Comparison of ENCODE assay signal across 21 cellular contexts in genomic region chr5:59279979-59280378, GRCh38.
DNase-seq lines count a peak whose midpoint lies in the region; ATAC-seq, FAIRE-seq and TF ChIP-seq lines count a peak whose summit lies in the region.
"Had no signal": no experiment of that assay in that cellular context is flagged by ENCODE, and none has a peak within 500 bp of the region (broad histone marks: within the 10 kb centered on the region; RNA-seq: fewer than 3 reads in every experiment).

No MANE protein-coding gene starts in this region.

- no peaks in the 10 kb centered on the region for H3K9me3 ChIP-seq in HEK293 (ENCODE audit: control insufficient read depth, insufficient read depth, low read depth, low read length)
- no peaks in the 10 kb centered on the region for H3K9me3 ChIP-seq in pancreas
- H3K9me3 ChIP-seq in small intestine (ENCODE audit: control insufficient read depth, low read depth): no peaks in the 10 kb centered on the region
- H3K9me3 ChIP-seq in right lobe of liver: no peaks in the 10 kb centered on the region
- H3K9me3 ChIP-seq: BLaER1, Caco-2 had no signal

- H3K4me3 ChIP-seq in HEK293 (ENCODE audit: low read depth, low read length): no peak overlapping the region
- no peak overlapping the region for H3K4me3 ChIP-seq in bronchial epithelial cell (ENCODE audit: low read depth, low read length)
- H3K4me3 ChIP-seq in pancreas: no peak overlapping the region
- no peak overlapping the region for H3K4me3 ChIP-seq in small intestine (ENCODE audit: low read depth in 1 of 2, low read length in 2 of 2)
- no peak overlapping the region for H3K4me3 ChIP-seq in right lobe of liver
- H3K4me3 ChIP-seq: BLaER1, GM12878, GM23248 had no signal

- no peak for TF ChIP-seq POLR2A in right lobe of liver (IDR thresholded peaks at IDR 0.05)

- H3K27ac ChIP-seq in HEK293 (ENCODE audit: extremely low read depth, low read depth, low read length) (no peak overlapping the region), pancreas (no peak overlapping the region), small intestine (ENCODE audit: low read depth in 1 of 2, low read length in 1 of 2) (no peak overlapping the region), right lobe of liver (no peak overlapping the region)
- H3K27ac ChIP-seq: BLaER1, C4-2B, GM23248 had no signal

- WGBS in pancreas, 2 donors: 63 to 73% methylated on average over 2 of the region's 2 CpGs
- 38 to 69% (median 53%) methylated on average over 2 of the region's 2 CpGs for WGBS in small intestine, 3 donors
- 92% methylated on average over 2 of the region's 2 CpGs for WGBS in right lobe of liver (ENCODE audit: insufficient coverage, low coverage, low lambda C conversion rate, missing lambda C conversion rate)

- DNase-seq in bronchial epithelial cell (ENCODE audit: low read depth) (peak; percentile 44), pancreas (no peak), small intestine (peak; percentile 27), DMS79 treated with DMSO at 0.1 percent for 48 hours (lab: John Stamatoyannopoulos, UW) (no peak), right lobe of liver (no peak), G401 (ENCODE audit: low spot score) (no peak)
- DNase-seq: Caco-2; CD4-positive, CD25-positive, alpha-beta regulatory T cell; CD8-positive, alpha-beta T cell; DMS153; DMS79; GM23248; H7; HCEC 1CT had no signal

- TF ChIP-seq CTCF in HEK293 (tag by site-specific recombination; IDR thresholded peaks at IDR 0.05): no peak
- no peak for TF ChIP-seq CTCF in bronchial epithelial cell (IDR thresholded peaks at IDR 0.05; ENCODE audit: insufficient read depth, low read length, severe bottlenecking)
- no peak for TF ChIP-seq CTCF in pancreas (IDR thresholded peaks at IDR 0.05)
- TF ChIP-seq CTCF in right lobe of liver (IDR thresholded peaks at IDR 0.05): no peak

- ATAC-seq in pancreas: no peak
- no peak for ATAC-seq in right lobe of liver
- ATAC-seq: CD8-positive, alpha-beta T cell; GM12878 had no signal

- intact Hi-C loops in pancreas (cut with DNase I): no loop called here
- intact Hi-C loops in right lobe of liver (cut with DNase I): no loop called here

- H3K36me3 ChIP-seq in HEK293 (ENCODE audit: control insufficient read depth in 2 of 2, insufficient read depth in 1 of 2, low read length in 2 of 2): no peaks in the 10 kb centered on the region
- no peaks in the 10 kb centered on the region for H3K36me3 ChIP-seq in bronchial epithelial cell (ENCODE audit: control insufficient read depth, insufficient read depth, low read length)
- H3K36me3 ChIP-seq in pancreas: no peaks in the 10 kb centered on the region
- H3K36me3 ChIP-seq in small intestine (ENCODE audit: control insufficient read depth in 2 of 2, insufficient read depth in 2 of 2, low read length in 2 of 2): no peaks in the 10 kb centered on the region
- H3K36me3 ChIP-seq in right lobe of liver: no peaks in the 10 kb centered on the region
- H3K36me3 ChIP-seq: BLaER1 had no signal

- H3K27me3 ChIP-seq in bronchial epithelial cell (ENCODE audit: control insufficient read depth, insufficient read depth, low read length): no peaks in the 10 kb centered on the region
- H3K27me3 ChIP-seq in pancreas: no peaks in the 10 kb centered on the region
- H3K27me3 ChIP-seq in small intestine (ENCODE audit: control insufficient read depth in 2 of 2, insufficient read depth in 2 of 2, low read length in 2 of 2): no peaks in the 10 kb centered on the region
- H3K27me3 ChIP-seq in right lobe of liver: no peaks in the 10 kb centered on the region

- FAIRE-seq in bronchial epithelial cell (lab: Jason Lieb, UNC): no peak
- peak; percentile 39 for FAIRE-seq in pancreas (lab: Jason Lieb, UNC)
- FAIRE-seq in small intestine (lab: Jason Lieb, UNC): no peak
- FAIRE-seq: G401.6, GM12878, GM19239, H1 had no signal

- CTCF ChIA-PET in HEK293 (lab: Yijun Ruan, JAX): interaction anchor here (0.5 to 1.2 kb wide), 2 partner anchors 54 to 92 kb away, joined by 3 read pairs; no protein-coding TSS in a partner anchor

- POLR2A ChIA-PET in HEK293 (lab: Yijun Ruan, JAX): no interaction called here

- in situ Hi-C loops in G401 (cut with HindIII; ENCODE audit: low sequenced_read_pairs): no loop called here

- H3K4me1 ChIP-seq in HEK293 (ENCODE audit: control insufficient read depth, insufficient read depth, low read length) (peaks cover 11% of the 10 kb centered on the region), pancreas (peaks cover 0 to 4% (median 0%) of the 10 kb centered on the region in 3 donors), small intestine (ENCODE audit: control insufficient read depth in 2 of 2, insufficient read depth in 1 of 2, low read depth in 1 of 2, low read length in 1 of 2) (no peaks in the 10 kb centered on the region), right lobe of liver (no peaks in the 10 kb centered on the region)
- H3K4me1 ChIP-seq: BLaER1, Caco-2 had no signal

TF ChIP-seq in HEK293, 187 proteins besides CTCF, POLR2A, EP300 and RAD21 (continues in another document):
- no peak for TF ChIP-seq SETDB1 (IDR thresholded peaks at IDR 0.05; ENCODE audit: insufficient read length, low read length)
- 0 out of 2 replicates have a peak, but pooled peaks have one; percentile 20 for TF ChIP-seq ZEB2 (tag by site-specific recombination; IDR thresholded peaks at IDR 0.05)
- TF ChIP-seq ZFHX2 (tag by site-specific recombination; conservative IDR thresholded peaks at IDR 0.05): no peak
- no peak for TF ChIP-seq BCL6B (tag by site-specific recombination; IDR thresholded peaks at IDR 0.05)
- TF ChIP-seq ZNF112 (tag by site-specific recombination; IDR thresholded peaks at IDR 0.05): no peak
- TF ChIP-seq, protein P1, sequence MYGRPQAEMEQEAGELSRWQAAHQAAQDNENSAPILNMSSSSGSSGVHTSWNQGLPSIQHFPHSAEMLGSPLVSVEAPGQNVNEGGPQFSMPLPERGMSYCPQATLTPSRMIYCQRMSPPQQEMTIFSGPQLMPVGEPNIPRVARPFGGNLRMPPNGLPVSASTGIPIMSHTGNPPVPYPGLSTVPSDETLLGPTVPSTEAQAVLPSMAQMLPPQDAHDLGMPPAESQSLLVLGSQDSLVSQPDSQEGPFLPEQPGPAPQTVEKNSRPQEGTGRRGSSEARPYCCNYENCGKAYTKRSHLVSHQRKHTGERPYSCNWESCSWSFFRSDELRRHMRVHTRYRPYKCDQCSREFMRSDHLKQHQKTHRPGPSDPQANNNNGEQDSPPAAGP (tag by site-specific recombination; IDR thresholded peaks at IDR 0.05): no peak
- TF ChIP-seq FEZF1 (tag by site-specific recombination; IDR thresholded peaks at IDR 0.05): no peak
- no peak for TF ChIP-seq ZNF404 (tag by site-specific recombination; IDR thresholded peaks at IDR 0.05)
- TF ChIP-seq, protein P2, sequence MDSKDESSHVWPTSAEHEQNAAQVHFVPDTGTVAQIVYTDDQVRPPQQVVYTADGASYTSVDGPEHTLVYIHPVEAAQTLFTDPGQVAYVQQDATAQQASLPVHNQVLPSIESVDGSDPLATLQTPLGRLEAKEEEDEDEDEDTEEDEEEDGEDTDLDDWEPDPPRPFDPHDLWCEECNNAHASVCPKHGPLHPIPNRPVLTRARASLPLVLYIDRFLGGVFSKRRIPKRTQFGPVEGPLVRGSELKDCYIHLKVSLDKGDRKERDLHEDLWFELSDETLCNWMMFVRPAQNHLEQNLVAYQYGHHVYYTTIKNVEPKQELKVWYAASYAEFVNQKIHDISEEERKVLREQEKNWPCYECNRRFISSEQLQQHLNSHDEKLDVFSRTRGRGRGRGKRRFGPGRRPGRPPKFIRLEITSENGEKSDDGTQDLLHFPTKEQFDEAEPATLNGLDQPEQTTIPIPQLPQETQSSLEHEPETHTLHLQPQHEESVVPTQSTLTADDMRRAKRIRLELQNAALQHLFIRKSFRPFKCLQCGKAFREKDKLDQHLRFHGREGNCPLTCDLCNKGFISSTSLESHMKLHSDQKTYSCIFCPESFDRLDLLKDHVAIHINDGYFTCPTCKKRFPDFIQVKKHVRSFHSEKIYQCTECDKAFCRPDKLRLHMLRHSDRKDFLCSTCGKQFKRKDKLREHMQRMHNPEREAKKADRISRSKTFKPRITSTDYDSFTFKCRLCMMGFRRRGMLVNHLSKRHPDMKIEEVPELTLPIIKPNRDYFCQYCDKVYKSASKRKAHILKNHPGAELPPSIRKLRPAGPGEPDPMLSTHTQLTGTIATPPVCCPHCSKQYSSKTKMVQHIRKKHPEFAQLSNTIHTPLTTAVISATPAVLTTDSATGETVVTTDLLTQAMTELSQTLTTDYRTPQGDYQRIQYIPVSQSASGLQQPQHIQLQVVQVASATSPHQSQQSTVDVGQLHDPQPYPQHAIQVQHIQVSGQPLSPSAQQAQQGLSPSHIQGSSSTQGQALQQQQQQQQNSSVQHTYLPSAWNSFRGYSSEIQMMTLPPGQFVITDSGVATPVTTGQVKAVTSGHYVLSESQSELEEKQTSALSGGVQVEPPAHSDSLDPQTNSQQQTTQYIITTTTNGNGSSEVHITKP (tag by site-specific recombination; IDR thresholded peaks at IDR 0.05): no peak
- TF ChIP-seq ZNF433 (tag by site-specific recombination; IDR thresholded peaks at IDR 0.05; ENCODE audit: low read depth): no peak
- no peak for TF ChIP-seq ZNF529 (tag by site-specific recombination; IDR thresholded peaks at IDR 0.05; ENCODE audit: insufficient replicate concordance)
- peak; percentile 78 for TF ChIP-seq ZNF629 (tag by site-specific recombination; IDR thresholded peaks at IDR 0.05)
- TF ChIP-seq, protein P3, sequence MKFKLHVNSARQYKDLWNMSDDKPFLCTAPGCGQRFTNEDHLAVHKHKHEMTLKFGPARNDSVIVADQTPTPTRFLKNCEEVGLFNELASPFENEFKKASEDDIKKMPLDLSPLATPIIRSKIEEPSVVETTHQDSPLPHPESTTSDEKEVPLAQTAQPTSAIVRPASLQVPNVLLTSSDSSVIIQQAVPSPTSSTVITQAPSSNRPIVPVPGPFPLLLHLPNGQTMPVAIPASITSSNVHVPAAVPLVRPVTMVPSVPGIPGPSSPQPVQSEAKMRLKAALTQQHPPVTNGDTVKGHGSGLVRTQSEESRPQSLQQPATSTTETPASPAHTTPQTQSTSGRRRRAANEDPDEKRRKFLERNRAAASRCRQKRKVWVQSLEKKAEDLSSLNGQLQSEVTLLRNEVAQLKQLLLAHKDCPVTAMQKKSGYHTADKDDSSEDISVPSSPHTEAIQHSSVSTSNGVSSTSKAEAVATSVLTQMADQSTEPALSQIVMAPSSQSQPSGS (tag by site-specific recombination; IDR thresholded peaks at IDR 0.05; ENCODE audit: low read depth): peak; percentile 15; the same call in 1 of the 2 replicates
- no peak for TF ChIP-seq ZNF184 (tag by site-specific recombination; IDR thresholded peaks at IDR 0.05)

Comparison
In these comparisons a context has a peak if more than half of its experiments do, and no peak if none do; other contexts are left out.
1. DNase-seq: peak in bronchial epithelial cell (single experiment) and small intestine (single experiment); none in pancreas (0 of 6), DMS79 treated with DMSO at 0.1 percent for 48 hours (single experiment), right lobe of liver (0 of 3) and G401 (single experiment).